8 cellular contexts compared by ENCODE assay signal in the genomic region with DNA sequence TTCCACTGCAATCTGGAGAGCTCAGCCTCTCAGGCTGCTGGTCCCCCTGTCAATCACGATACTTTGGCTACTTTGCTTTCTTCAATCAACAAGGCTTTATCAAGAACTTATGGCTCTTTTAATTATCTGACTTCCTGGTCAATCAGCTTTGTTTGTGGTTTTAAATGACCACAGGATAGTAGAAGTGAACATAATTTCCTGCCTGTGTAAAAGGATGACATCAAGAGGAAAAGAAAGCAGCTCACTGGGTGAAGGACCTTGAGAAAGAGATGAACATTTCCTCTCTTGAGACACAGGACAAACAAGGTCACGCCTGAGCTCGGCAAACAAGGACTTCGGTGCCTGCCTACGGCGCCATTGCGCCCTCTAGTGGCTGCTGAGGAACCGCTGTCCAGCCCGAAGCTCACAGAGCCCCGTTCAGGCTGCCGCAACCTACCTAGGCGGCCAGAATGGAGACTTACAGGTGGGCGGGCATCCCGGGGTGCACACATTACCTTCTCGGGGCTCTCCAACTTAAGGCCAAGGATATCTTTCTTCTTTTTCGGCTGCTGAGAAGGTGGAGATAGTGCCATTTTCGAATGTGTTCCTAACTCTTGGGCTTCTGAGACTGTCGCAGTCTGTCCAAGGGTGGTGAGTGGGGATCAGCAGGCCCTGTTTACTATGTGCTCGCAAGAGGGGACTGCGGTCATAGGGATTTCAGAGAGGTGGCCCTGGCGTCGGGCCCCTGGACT.
DNase-seq lines count a peak whose midpoint lies in the region; ATAC-seq and TF ChIP-seq lines count a peak whose summit lies in the region.

No MANE protein-coding gene starts in this region.

- no peak overlapping the region for H3K9ac ChIP-seq in KMS-11

- H3K4me3 ChIP-seq in DOHH2 (ENCODE audit: low read length) = no peak overlapping the region
- H3K4me3 ChIP-seq in KMS-11 (IDR thresholded peaks at IDR 0.05; ENCODE audit: insufficient read depth, low read depth, low read length) = no peak overlapping the region
- H3K4me3 ChIP-seq in foreskin fibroblast (ENCODE audit: low read depth in 1 of 2, low read length in 2 of 2) = peak overlapping the region in 1 of 2 donors; percentile 10

- H3K27ac ChIP-seq in DOHH2 (ENCODE audit: low read depth, low read length) = no peak overlapping the region
- H3K27ac ChIP-seq in KMS-11 = no peak overlapping the region

- H3K4me2 ChIP-seq in DOHH2 (ENCODE audit: low read length) = 0 out of 2 replicates have a peak overlapping the region, but pooled peaks have one; percentile 23
- H3K4me2 ChIP-seq in KMS-11 = peak overlapping the region; percentile 39; the same call in 1 of the 2 replicates

- peak; percentile 89 for ATAC-seq in GM21786 (IDR thresholded peaks at IDR 0.05; ENCODE audit: unreplicated experiment)

- DNase-seq in SHP77 (lab: John Stamatoyannopoulos, UW) (peak; percentile 64 to 78), foreskin fibroblast (peak; percentile 97 to 98), non-pigmented ciliary epithelial cell (ENCODE audit: low read depth) (peak; percentile 90), stromal cell of bone marrow (ENCODE audit: low read depth) (peak; percentile 89)
- peak; percentile 78 for DNase-seq in activated effector memory CD4-positive, alpha-beta T cell treated with Interleukin-2 at 50 U/mL for 16 hours

- no peaks in the 10 kb centered on the region for H3K9me2 ChIP-seq in DOHH2 (replicated peaks; ENCODE audit: control insufficient read depth, low read length)

- TF ChIP-seq CTCF in DOHH2 (IDR thresholded peaks at IDR 0.05; ENCODE audit: low read depth, low read length, poor library complexity, severe bottlenecking) (peak; percentile 96), KMS-11 (conservative IDR thresholded peaks at IDR 0.05; ENCODE audit: low read depth, low read length) (peak; percentile 93), foreskin fibroblast (IDR thresholded peaks at IDR 0.05; ENCODE audit: low read depth, low read length) (peak; percentile 97)

- peak overlapping the region; percentile 53; the same call in 1 of the 2 replicates for H2AFZ ChIP-seq in KMS-11 (ENCODE audit: low read depth)

- H3K79me2 ChIP-seq in DOHH2 (ENCODE audit: control insufficient read depth, low read length) (no peaks in the 10 kb centered on the region), KMS-11 (ENCODE audit: insufficient read depth, low read depth) (no peaks in the 10 kb centered on the region)

- H3K36me3 ChIP-seq in DOHH2 (ENCODE audit: control insufficient read depth, low read length) = no peaks in the 10 kb centered on the region
- H3K36me3 ChIP-seq in KMS-11 (ENCODE audit: insufficient read depth) = no peaks in the 10 kb centered on the region

- no peaks in the 10 kb centered on the region for H3F3A ChIP-seq in DOHH2 (ENCODE audit: control insufficient read depth, insufficient read depth)

- no peaks in the 10 kb centered on the region for H3K27me3 ChIP-seq in DOHH2 (ENCODE audit: control insufficient read depth, low read length)
- no peaks in the 10 kb centered on the region for H3K27me3 ChIP-seq in KMS-11 (ENCODE audit: insufficient read depth, low read depth)

- no peaks in the 10 kb centered on the region for H3K9me3 ChIP-seq in DOHH2 (ENCODE audit: control insufficient read depth, insufficient read depth, low read length)

- 0 out of 2 replicates have a peak, but pooled peaks cover 3% of the 10 kb centered on the region for H3K4me1 ChIP-seq in DOHH2 (ENCODE audit: control insufficient read depth, low read length)
- peaks cover 5% of the 10 kb centered on the region for H3K4me1 ChIP-seq in KMS-11 (ENCODE audit: low read depth, poor library complexity, severe bottlenecking)

- H4K20me1 ChIP-seq in DOHH2 (ENCODE audit: control insufficient read depth, insufficient read depth, low read depth, low read length) (no peaks in the 10 kb centered on the region), KMS-11 (ENCODE audit: insufficient read depth) (no peaks in the 10 kb centered on the region)
